In the genomic region with DNA sequence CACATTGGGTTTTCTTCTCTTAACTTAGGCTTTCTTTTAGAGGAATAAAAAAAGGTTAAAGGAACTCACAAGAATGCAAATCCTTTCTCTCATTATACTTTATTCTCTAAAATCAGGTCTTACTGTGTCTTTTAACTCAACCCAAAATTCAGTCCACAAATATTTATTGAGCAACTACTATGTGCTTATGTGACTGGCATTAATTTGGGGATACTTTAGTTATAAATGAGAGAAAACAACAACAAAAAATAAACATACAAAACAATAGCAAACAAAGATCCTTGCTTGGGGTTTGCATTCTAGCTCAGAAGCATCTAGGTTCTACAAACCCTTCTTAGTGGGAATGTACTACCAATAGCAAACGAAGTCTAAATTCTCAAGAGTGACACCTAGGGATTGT, we compare ENCODE assay signal across 36 cellular contexts.
"Had no signal": no experiment of that assay in that cellular context is flagged by ENCODE, and none has a peak within 500 bp of the region (broad histone marks: within the 10 kb centered on the region; RNA-seq: fewer than 3 reads in every experiment).

No MANE protein-coding gene starts in this region.

- ATAC-seq: activated CD4-positive, alpha-beta T cell treated with anti-CD3 and anti-CD28 coated beads for 36 hours; activated CD4-positive, CD25-positive, alpha-beta regulatory T cell treated with anti-CD3 and anti-CD28 coated beads, Interleukin-2, amount 50 U/mL, for 24 hours; activated CD8-positive, alpha-beta T cell treated with anti-CD3 and anti-CD28 coated beads for 36 hours; activated naive CD8-positive, alpha-beta T cell treated with anti-CD3 and anti-CD28 coated beads, Interleukin-2, amount 50 U/mL, for 24 hours; activated T-cell treated with anti-CD3 and anti-CD28 coated beads, Interleukin-2, amount 50 U/mL, for 4 hours; activated T-cell treated with anti-CD3 and anti-CD28 coated beads, Interleukin-2, amount 50 U/mL, for 72 hours; WTC11 had no signal

- H3K9me3 Mint-ChIP-seq: activated CD4-positive, alpha-beta T cell treated with anti-CD3 and anti-CD28 coated beads, Interleukin-2, amount 10 ng/mL, durations not matched to agents 7 days and 5 days; activated CD8-positive, alpha-beta T cell treated with anti-CD3 and anti-CD28 coated beads for 36 hours; activated naive CD4-positive, alpha-beta T cell treated with anti-CD3 and anti-CD28 coated beads, Interleukin-2, amount 10 ng/mL, durations not matched to agents 7 days and 5 days; activated naive CD4-positive, alpha-beta T cell treated with anti-CD3 and anti-CD28 coated beads, Interleukin-2, amount 50 U/mL, for 24 hours; activated naive CD8-positive, alpha-beta T cell treated with anti-CD3 and anti-CD28 coated beads, Interleukin-2, amount 50 U/mL, for 24 hours; activated T-cell treated with anti-CD3 and anti-CD28 coated beads, Interleukin-2, amount 50 U/mL, for 4 hours; WTC11 had no signal

- H3K4me3 Mint-ChIP-seq: activated CD4-positive, alpha-beta T cell treated with anti-CD3 and anti-CD28 coated beads for 36 hours; activated CD4-positive, alpha-beta T cell treated with anti-CD3 and anti-CD28 coated beads, Interleukin-2, amount 10 ng/mL, durations not matched to agents 7 days and 5 days; activated CD8-positive, alpha-beta T cell treated with anti-CD3 and anti-CD28 coated beads for 36 hours; activated naive CD4-positive, alpha-beta T cell treated with anti-CD3 and anti-CD28 coated beads, Interleukin-2, amount 10 ng/mL, durations not matched to agents 7 days and 5 days; activated naive CD4-positive, alpha-beta T cell treated with anti-CD3 and anti-CD28 coated beads, Interleukin-2, amount 50 U/mL, for 24 hours; activated naive CD8-positive, alpha-beta T cell; activated naive CD8-positive, alpha-beta T cell treated with anti-CD3 and anti-CD28 coated beads, Interleukin-2, amount 10 ng/mL, durations not matched to agents 7 days and 5 days; activated naive CD8-positive, alpha-beta T cell treated with anti-CD3 and anti-CD28 coated beads, Interleukin-2, amount 50 U/mL, for 24 hours; activated T-cell treated with anti-CD3 and anti-CD28 coated beads, Interleukin-2, amount 50 U/mL, for 4 hours; activated T-cell treated with anti-CD3 and anti-CD28 coated beads, Interleukin-2, amount 50 U/mL, for 72 hours; brain; T-helper 2 cell treated with Interferon-gamma antibody and Interleukin-4, amounts not matched to agents 5 μg/mL and 100 μg/mL, for 36 hours; WTC11 had no signal

- H3K27me3 ChIP-seq: ascending aorta, cardiac muscle cell had no signal

- H3K4me1 Mint-ChIP-seq: activated CD4-positive, alpha-beta T cell treated with anti-CD3 and anti-CD28 coated beads, Interleukin-2, amount 10 ng/mL, durations not matched to agents 7 days and 5 days; activated naive CD4-positive, alpha-beta T cell treated with anti-CD3 and anti-CD28 coated beads, Interleukin-2, amount 10 ng/mL, durations not matched to agents 7 days and 5 days; WTC11 had no signal

- H3K9me3 ChIP-seq: ascending aorta had no signal

- H3K27ac ChIP-seq: ascending aorta, cardiac muscle cell, WERI-Rb-1 had no signal

- H3K4me3 ChIP-seq: ascending aorta, cardiac muscle cell had no signal

- H3K27ac Mint-ChIP-seq: activated CD4-positive, alpha-beta T cell treated with anti-CD3 and anti-CD28 coated beads for 36 hours; activated CD4-positive, alpha-beta T cell treated with anti-CD3 and anti-CD28 coated beads, Interleukin-2, amount 10 ng/mL, durations not matched to agents 7 days and 5 days; activated CD8-positive, alpha-beta T cell treated with anti-CD3 and anti-CD28 coated beads for 36 hours; activated naive CD4-positive, alpha-beta T cell treated with anti-CD3 and anti-CD28 coated beads, Interleukin-2, amount 10 ng/mL, durations not matched to agents 7 days and 5 days; activated naive CD4-positive, alpha-beta T cell treated with anti-CD3 and anti-CD28 coated beads, Interleukin-2, amount 50 U/mL, for 24 hours; activated naive CD8-positive, alpha-beta T cell; activated naive CD8-positive, alpha-beta T cell treated with anti-CD3 and anti-CD28 coated beads, Interleukin-2, amount 10 ng/mL, durations not matched to agents 7 days and 5 days; activated naive CD8-positive, alpha-beta T cell treated with anti-CD3 and anti-CD28 coated beads, Interleukin-2, amount 50 U/mL, for 24 hours; activated T-cell treated with anti-CD3 and anti-CD28 coated beads, Interleukin-2, amount 50 U/mL, for 72 hours; activated T-helper 2 cell treated with anti-CD3 and anti-CD28 coated beads, Interferon-gamma antibody, Interleukin-2, Interleukin-4, amounts not matched to agents 10 μg/mL and 5 μg/mL and 100 μg/mL, durations not matched to agents 14 hours and 24 hours and 36 hours; brain; T-helper 2 cell treated with Interferon-gamma antibody and Interleukin-4, amounts not matched to agents 5 μg/mL and 100 μg/mL, for 36 hours; WTC11 had no signal

- H3K4me1 ChIP-seq: ascending aorta had no signal

- DNase-seq: activated CD4-positive, alpha-beta T cell treated with anti-CD3 and anti-CD28 coated beads for 1 hour; activated CD4-positive, alpha-beta T cell treated with anti-CD3 and anti-CD28 coated beads for 36 hours; activated CD4-positive, alpha-beta T cell treated with anti-CD3 and anti-CD28 coated beads for 48 hours; activated CD4-positive, alpha-beta T cell treated with anti-CD3 and anti-CD28 coated beads, Interleukin-2, amount 10 ng/mL, durations not matched to agents 7 days and 5 days; activated CD4-positive, alpha-beta T cell treated with anti-CD3 and anti-CD28 coated beads, Interleukin-2, amount 50 U/mL, for 48 hours; activated CD4-positive, CD25-positive, alpha-beta regulatory T cell; activated CD8-positive, alpha-beta memory T cell treated with anti-CD3 and anti-CD28 coated beads, Interleukin-2, amount 50 U/mL, for 4 hours; activated CD8-positive, alpha-beta T cell treated with anti-CD3 and anti-CD28 coated beads for 36 hours; activated effector memory CD4-positive, alpha-beta T cell treated with Interleukin-2 at 50 U/mL for 16 hours; activated gamma-delta T cell; activated naive CD4-positive, alpha-beta T cell treated with anti-CD3 and anti-CD28 coated beads, Interleukin-2, amount 10 ng/mL, durations not matched to agents 7 days and 5 days; activated naive CD4-positive, alpha-beta T cell treated with Interleukin-2 at 50 U/mL for 16 hours; activated naive CD8-positive, alpha-beta T cell treated with anti-CD3 and anti-CD28 coated beads, Interleukin-2, amount 10 ng/mL, durations not matched to agents 7 days and 5 days; activated naive CD8-positive, alpha-beta T cell treated with anti-CD3 and anti-CD28 coated beads, Interleukin-2, amount 50 U/mL, for 24 hours; activated T-cell treated with anti-CD3 and anti-CD28 coated beads for 4 hours; activated T-cell treated with anti-CD3 and anti-CD28 coated beads, Interleukin-2, amount 50 U/mL, for 1 hour; activated T-cell treated with anti-CD3 and anti-CD28 coated beads, Interleukin-2, amount 50 U/mL, for 4 hours; activated T-cell treated with anti-CD3 and anti-CD28 coated beads, Interleukin-2, amount 50 U/mL, for 72 hours; amygdala; anterior cingulate cortex; caudate nucleus; T-helper 2 cell; T-helper 9 cell; WERI-Rb-1 had no signal

- H3K36me3 ChIP-seq: WERI-Rb-1 had no signal

- H3K27me3 Mint-ChIP-seq: activated CD4-positive, alpha-beta T cell treated with anti-CD3 and anti-CD28 coated beads for 36 hours; activated CD4-positive, alpha-beta T cell treated with anti-CD3 and anti-CD28 coated beads, Interleukin-2, amount 10 ng/mL, durations not matched to agents 7 days and 5 days; activated CD8-positive, alpha-beta T cell treated with anti-CD3 and anti-CD28 coated beads for 36 hours; activated naive CD4-positive, alpha-beta T cell treated with anti-CD3 and anti-CD28 coated beads, Interleukin-2, amount 10 ng/mL, durations not matched to agents 7 days and 5 days; activated naive CD4-positive, alpha-beta T cell treated with anti-CD3 and anti-CD28 coated beads, Interleukin-2, amount 50 U/mL, for 24 hours; activated naive CD8-positive, alpha-beta T cell; activated naive CD8-positive, alpha-beta T cell treated with anti-CD3 and anti-CD28 coated beads, Interleukin-2, amount 10 ng/mL, durations not matched to agents 7 days and 5 days; activated naive CD8-positive, alpha-beta T cell treated with anti-CD3 and anti-CD28 coated beads, Interleukin-2, amount 50 U/mL, for 24 hours; brain had no signal

- FAIRE-seq: bronchial epithelial cell, colon, TTC549 had no signal
